31 cellular contexts compared by ENCODE assay signal in the genomic region with DNA sequence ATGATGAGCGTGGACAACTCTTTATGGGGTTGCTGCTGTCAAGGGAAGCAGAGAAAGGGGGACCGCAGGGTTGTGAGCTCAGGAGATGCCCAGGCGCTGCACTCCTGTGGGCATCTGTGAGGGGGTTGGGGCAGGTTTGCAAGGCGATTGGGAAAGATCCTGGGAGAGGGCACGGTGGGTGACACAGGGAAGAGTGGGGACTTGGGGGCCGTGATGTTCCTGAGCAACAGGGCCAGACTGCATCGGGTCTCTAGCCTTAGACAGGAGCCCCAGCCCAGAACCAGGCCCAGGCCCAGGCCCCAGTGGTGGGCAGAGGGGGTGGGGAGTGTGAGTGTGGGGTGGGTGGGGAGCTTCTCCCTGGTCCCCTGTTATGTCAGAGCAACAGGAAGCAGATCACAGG. TPM values are rescaled to one million over a fixed set of nuclear protein-coding genes. Genes with fewer than 3 reads are reported as not detected.
"Had no signal": no experiment of that assay in that cellular context is flagged by ENCODE, and none has a peak within 500 bp of the region (broad histone marks: within the 10 kb centered on the region; RNA-seq: fewer than 3 reads in every experiment).

No MANE protein-coding gene starts in this region.

- H3K27ac Mint-ChIP-seq: activated CD4-positive, alpha-beta T cell treated with anti-CD3 and anti-CD28 coated beads, Interleukin-2, amount 10 ng/mL, durations not matched to agents 24 days and 14 days; activated naive CD4-positive, alpha-beta T cell treated with anti-CD3 and anti-CD28 coated beads, Interleukin-2, amount 10 ng/mL, durations not matched to agents 7 days and 5 days; activated naive CD8-positive, alpha-beta T cell; activated naive CD8-positive, alpha-beta T cell treated with anti-CD3 and anti-CD28 coated beads, Interleukin-2, amount 50 U/mL, for 24 hours; activated T-helper 1 cell treated with anti-CD3 and anti-CD28 coated beads, Interleukin-12 subunit alpha, Interleukin-12 subunit beta, Interleukin-2, Interleukin-4 antibody, amounts not matched to agents 30 ng/mL and 10 ng/mL and 1 ng/mL, durations not matched to agents 14 hours and 24 hours and 36 hours; T-helper 1 cell treated with Interleukin-12 subunit alpha and Interleukin-12 subunit beta and Interleukin-4 antibody, amounts not matched to agents 30 μg/mL and 1 μg/mL, for 36 hours; T-helper 2 cell treated with Interferon-gamma antibody and Interleukin-4, amounts not matched to agents 5 μg/mL and 100 μg/mL, for 36 hours had no signal

- H3K36me3 Mint-ChIP-seq: activated naive CD4-positive, alpha-beta T cell treated with anti-CD3 and anti-CD28 coated beads, Interleukin-2, amount 10 ng/mL, durations not matched to agents 7 days and 5 days; activated naive CD8-positive, alpha-beta T cell; IgD-negative memory B cell had no signal

- ATAC-seq: activated naive CD8-positive, alpha-beta T cell treated with anti-CD3 and anti-CD28 coated beads, Interleukin-2, amount 50 U/mL, for 24 hours; activated T-cell treated with anti-CD3 and anti-CD28 coated beads, Interleukin-2, amount 50 U/mL, for 4 hours; Panc1 had no signal

- H3K4me3 Mint-ChIP-seq: activated CD4-positive, alpha-beta T cell treated with anti-CD3 and anti-CD28 coated beads, Interleukin-2, amount 10 ng/mL, durations not matched to agents 24 days and 14 days; activated naive CD4-positive, alpha-beta T cell treated with anti-CD3 and anti-CD28 coated beads, Interleukin-2, amount 10 ng/mL, durations not matched to agents 7 days and 5 days; activated naive CD8-positive, alpha-beta T cell; activated naive CD8-positive, alpha-beta T cell treated with anti-CD3 and anti-CD28 coated beads, Interleukin-2, amount 50 U/mL, for 24 hours; activated T-cell treated with anti-CD3 and anti-CD28 coated beads, Interleukin-2, amount 50 U/mL, for 4 hours; activated T-helper 1 cell treated with anti-CD3 and anti-CD28 coated beads, Interleukin-12 subunit alpha, Interleukin-12 subunit beta, Interleukin-2, Interleukin-4 antibody, amounts not matched to agents 30 ng/mL and 10 ng/mL and 1 ng/mL, durations not matched to agents 14 hours and 24 hours and 36 hours; T-helper 1 cell treated with Interleukin-12 subunit alpha and Interleukin-12 subunit beta and Interleukin-4 antibody, amounts not matched to agents 30 μg/mL and 1 μg/mL, for 36 hours; T-helper 2 cell treated with Interferon-gamma antibody and Interleukin-4, amounts not matched to agents 5 μg/mL and 100 μg/mL, for 36 hours had no signal

- H3K4me1 Mint-ChIP-seq: activated naive CD4-positive, alpha-beta T cell treated with anti-CD3 and anti-CD28 coated beads, Interleukin-2, amount 10 ng/mL, durations not matched to agents 7 days and 5 days had no signal

- H3K27me3 Mint-ChIP-seq: activated CD4-positive, alpha-beta T cell treated with anti-CD3 and anti-CD28 coated beads, Interleukin-2, amount 10 ng/mL, durations not matched to agents 24 days and 14 days had no signal

- DNase-seq: activated CD4-positive, alpha-beta T cell treated with anti-CD3 and anti-CD28 coated beads, Interleukin-2, amount 10 ng/mL, durations not matched to agents 24 days and 14 days; activated CD4-positive, alpha-beta T cell treated with anti-CD3 and anti-CD28 coated beads, Interleukin-2, amount 50 U/mL, for 4 hours; activated CD8-positive, alpha-beta memory T cell treated with anti-CD3 and anti-CD28 coated beads, Interleukin-2, amount 50 U/mL, for 4 hours; activated effector memory CD4-positive, alpha-beta T cell treated with Interleukin-2 at 50 U/mL for 16 hours; activated naive CD4-positive, alpha-beta T cell treated with anti-CD3 and anti-CD28 coated beads, Interleukin-2, amount 10 ng/mL, durations not matched to agents 7 days and 5 days; activated naive CD8-positive, alpha-beta T cell treated with anti-CD3 and anti-CD28 coated beads, Interleukin-2, amount 50 U/mL, for 24 hours; activated T-cell treated with anti-CD3 and anti-CD28 coated beads for 4 hours; activated T-cell treated with anti-CD3 and anti-CD28 coated beads, Interleukin-2, amount 50 U/mL, for 4 hours; anterior cingulate cortex; brain microvascular endothelial cell; Karpas-422; KBM-7; NCI-H1048; NCI-H1105 treated with DMSO at 0.1 percent for 48 hours; NCI-H1436; NCI-H1694; NCI-H1930; NCI-H2081 treated with DMSO at 0.1 percent for 48 hours; NCI-H226; NCI-H524 treated with DMSO at 0.1 percent for 48 hours; SHP77; SJCRH30 had no signal

RNA-seq across cellular contexts. Expression of a gene that starts 38.3 kb away (rescaled TPM):
- total RNA-seq: MCF 10A, NCI-H460, RPMI7951, SJCRH30 had no signal
